In genomic region chr14:77376380-77376770, GRCh38 we compare ENCODE assay signal across 8 cellular contexts. TPM values are rescaled to one million over a fixed set of nuclear protein-coding genes. Genes with fewer than 3 reads are reported as not detected.
DNase-seq lines count a peak whose midpoint lies in the region; ATAC-seq and TF ChIP-seq lines count a peak whose summit lies in the region.

No MANE protein-coding gene starts in this region.

- peaks cover 8% of the 10 kb centered on the region for H3K27me3 Mint-ChIP-seq in Calu3 (ENCODE audit: unreplicated experiment)

- H3K9ac ChIP-seq in HUES64 (ENCODE audit: low read depth, low read length) (peak overlapping the region; percentile 83), subcutaneous abdominal adipose tissue (ENCODE audit: low read length in 5 of 5) (peak overlapping the region; percentile 79 to 97 (median 90))

- H3K36me3 ChIP-seq in HUES64 (ENCODE audit: insufficient read depth, low read length) (no peaks in the 10 kb centered on the region), subcutaneous abdominal adipose tissue (ENCODE audit: control insufficient read depth in 5 of 5, insufficient read depth in 5 of 5, low read length in 5 of 5) (no peaks in the 10 kb centered on the region)

- TF ChIP-seq CTCF in Calu3 (IDR thresholded peaks at IDR 0.05; ENCODE audit: unreplicated experiment): no peak

- peak; percentile 20 for ATAC-seq in GM21381 (IDR thresholded peaks at IDR 0.05; ENCODE audit: unreplicated experiment)

- CTCF ChIA-PET in Calu3 (lab: Charles Lee): interaction anchor here (0.5 to 1.8 kb wide), 5 partner anchors 15 to 225 kb away, joined by 3 to 8 read pairs (median 3); partner anchors contain the start of gene GSTZ1

- 10% methylated on average over 17 of the region's 17 CpGs for WGBS in HUES64

- H3K9me3 ChIP-seq in HUES64 (ENCODE audit: insufficient read depth, low read depth, low read length): no peaks in the 10 kb centered on the region
- H3K9me3 ChIP-seq in subcutaneous abdominal adipose tissue (ENCODE audit: control insufficient read depth in 5 of 5, low read length in 5 of 5): no peaks in the 10 kb centered on the region

- H3K4me3 ChIP-seq in HUES64 (ENCODE audit: low read length) (peak overlapping the region; percentile 83), subcutaneous abdominal adipose tissue (ENCODE audit: low read depth in 1 of 5, low read length in 5 of 5) (peak overlapping the region; percentile 74 to 99 (median 93))

- H3K4me1 Mint-ChIP-seq in Calu3 (ENCODE audit: low read depth, unreplicated experiment): peaks cover 13% of the 10 kb centered on the region

- H3K4me1 ChIP-seq in HUES64 (ENCODE audit: insufficient read depth, low read length) (peaks cover 14% of the 10 kb centered on the region; the same call in 1 of the 2 replicates), subcutaneous abdominal adipose tissue (ENCODE audit: control insufficient read depth in 5 of 5, insufficient read depth in 5 of 5, low read length in 5 of 5) (peaks cover 0 to 20% (median 17%) of the 10 kb centered on the region in 5 donors)

- peak; percentile 23 for DNase-seq in Calu3
- DNase-seq in activated CD4-positive, alpha-beta T cell treated with anti-CD3 and anti-CD28 coated beads for 48 hours: peak; percentile 60
- DNase-seq in epidermal melanocyte (ENCODE audit: insufficient read length, low spot score): peak; percentile 20
- peak; percentile 26 for DNase-seq in myocyte (ENCODE audit: low read depth)
- DNase-seq in OCI-M2 (lab: John Stamatoyannopoulos, UW; ENCODE audit: unreplicated experiment): no peak

- peak overlapping the region; percentile 24 for H3K27ac Mint-ChIP-seq in Calu3 (ENCODE audit: unreplicated experiment)

- H3K4me3 Mint-ChIP-seq in Calu3 (ENCODE audit: low read depth, unreplicated experiment): no peak overlapping the region

- H3K27me3 ChIP-seq in HUES64 (ENCODE audit: insufficient read depth, low read length): peaks cover 10% of the 10 kb centered on the region; the same call in 1 of the 2 replicates
- H3K27me3 ChIP-seq in subcutaneous abdominal adipose tissue (ENCODE audit: control insufficient read depth in 5 of 5, insufficient read depth in 4 of 5, low read length in 5 of 5): no peaks in the 10 kb centered on the region

- intact Hi-C loops in Calu3 (cut with micrococcal nuclease; ENCODE audit: unreplicated experiment): no loop called here

- H3K36me3 Mint-ChIP-seq in Calu3 (ENCODE audit: insufficient read depth, unreplicated experiment): peaks cover 10% of the 10 kb centered on the region

- H3K27ac ChIP-seq in HUES64 (ENCODE audit: low read depth, low read length) (no peak overlapping the region), subcutaneous abdominal adipose tissue (ENCODE audit: low read depth, low read length) (peak overlapping the region; percentile 58)

- no peaks in the 10 kb centered on the region for H3K9me3 Mint-ChIP-seq in Calu3 (ENCODE audit: low read depth, unreplicated experiment)

- BruUV-seq in Calu3 (replicated peaks; lab: Mats Ljungman, UMichigan): no TSS peak

RNA-seq across cellular contexts. Expression of gene TMED8, which starts 0.5 kb away (rescaled TPM):
- total RNA-seq in Calu3 (2022): 9.4 and 10.4 TPM in 2 replicates
- 6.3 TPM for polyA plus RNA-seq in HUES64 (2013, experiment 1 of 2)
- 8.5 TPM for polyA plus RNA-seq in HUES64 (2013, experiment 2 of 2)
- total RNA-seq in myocyte: 5.5 and 6.0 TPM in 2 replicates
- polyA plus RNA-seq in myocyte (2012): 3.8 TPM

RNA-seq across cellular contexts. Expression of gene SAMD15, which starts 0.8 kb away (rescaled TPM):
- total RNA-seq in Calu3 (2022) (0.52 and 1.1 TPM in 2 replicates), myocyte (0.99 and 1.7 TPM in 2 replicates)
- 1.3 TPM for polyA plus RNA-seq in HUES64 (2013, experiment 1 of 2)
- polyA plus RNA-seq in HUES64 (2013, experiment 2 of 2): 0.51 TPM
- polyA plus RNA-seq in myocyte (2012): 0.79 TPM

RNA-seq across cellular contexts. Expression of gene NOXRED1, which starts 46.9 kb away (rescaled TPM):
- 1.2 and 1.6 TPM in 2 replicates for total RNA-seq in Calu3 (2022)
- not detected for polyA plus RNA-seq in HUES64 (2013, experiment 1 of 2)
- not detected for polyA plus RNA-seq in HUES64 (2013, experiment 2 of 2)
- not detected in 2 replicates for total RNA-seq in myocyte
- 0.30 TPM for polyA plus RNA-seq in myocyte (2012)

RNA-seq across cellular contexts. Expression of gene GSTZ1, which starts 55.5 kb away (rescaled TPM):
- total RNA-seq in Calu3 (2022) (14.2 and 14.7 TPM in 2 replicates), myocyte (35.1 and 40.1 TPM in 2 replicates)
- 30.8 TPM for polyA plus RNA-seq in HUES64 (2013, experiment 1 of 2)
- 33.0 TPM for polyA plus RNA-seq in HUES64 (2013, experiment 2 of 2)
- 22.0 TPM for polyA plus RNA-seq in myocyte (2012)

RNA-seq across cellular contexts. Expression of gene POMT2, which starts 55.7 kb away (rescaled TPM):
- 21.7 and 22.9 TPM in 2 replicates for total RNA-seq in Calu3 (2022)
- polyA plus RNA-seq in HUES64 (2013, experiment 1 of 2): 18.3 TPM
- polyA plus RNA-seq in HUES64 (2013, experiment 2 of 2): 20.2 TPM
- 15.9 and 17.6 TPM in 2 replicates for total RNA-seq in myocyte
- polyA plus RNA-seq in myocyte (2012): 29.4 TPM
